Comparison of ENCODE assay signal across 16 cellular contexts in genomic region chr20:21251278-21251677, GRCh38. TPM values are rescaled to one million over a fixed set of nuclear protein-coding genes. Genes with fewer than 3 reads are reported as not detected.
DNase-seq lines count a peak whose midpoint lies in the region; ATAC-seq, FAIRE-seq and TF ChIP-seq lines count a peak whose summit lies in the region.
"Had no signal": no experiment of that assay in that cellular context is flagged by ENCODE, and none has a peak within 500 bp of the region (broad histone marks: within the 10 kb centered on the region; RNA-seq: fewer than 3 reads in every experiment).

No MANE protein-coding gene starts in this region.

- dilution Hi-C loops in keratinocyte (cut with MboI; ENCODE audit: extremely low pct_ligation_motif_present, low sequenced_read_pairs), result no loop called here

- no peak overlapping the region for H3K4me3 Mint-ChIP-seq in activated T-cell treated with anti-CD3 and anti-CD28 coated beads, Interleukin-2, amount 50 U/mL, for 4 hours
- H3K4me3 Mint-ChIP-seq: CD4-positive, CD25-positive, alpha-beta regulatory T cell had no signal

- peak; percentile 89 to 90 for ATAC-seq in activated T-cell treated with anti-CD3 and anti-CD28 coated beads, Interleukin-2, amount 50 U/mL, for 4 hours
- no peak for ATAC-seq in GM18867 (IDR thresholded peaks at IDR 0.05; ENCODE audit: unreplicated experiment)
- ATAC-seq: heart left ventricle, left colon, pancreas, Right ventricle myocardium inferior had no signal

- no peak overlapping the region for H3K4me2 ChIP-seq in keratinocyte (ENCODE audit: control insufficient read depth, extremely low read depth, insufficient read depth, low read depth, low read length)

- DNase-seq in stimulated activated CD4-positive, alpha-beta T cell treated with anti-CD3 and anti-CD28 coated beads, Interleukin-15, amount 100 ng/mL, for 48 hours (ENCODE audit: low read depth in 2 of 2), result peak; percentile 37 to 38
- DNase-seq in stimulated activated CD4-positive, alpha-beta T cell treated with anti-CD3 and anti-CD28 coated beads, Interleukin-4, amount 100 ng/mL, for 1 hour, result no peak
- no peak for DNase-seq in activated T-cell treated with anti-CD3 and anti-CD28 coated beads, Interleukin-2, amount 50 U/mL, for 4 hours
- peak; percentile 15 for DNase-seq in keratinocyte (ENCODE audit: low read depth, low spot score)
- DNase-seq in NCI-H510A (lab: John Stamatoyannopoulos, UW), result no peak
- no peak for DNase-seq in NCI-H2227 treated with DMSO at 0.1 percent for 48 hours (lab: John Stamatoyannopoulos, UW)
- DNase-seq: brain microvascular endothelial cell; CD4-positive, CD25-positive, alpha-beta regulatory T cell; heart left ventricle; left colon; NCI-H1436 treated with DMSO at 0.1 percent for 48 hours; NCI-H526 treated with DMSO at 0.1 percent for 48 hours; pancreas; stomach had no signal

- no peak overlapping the region for H2AFZ ChIP-seq in keratinocyte (ENCODE audit: control insufficient read depth, low read length)

- H3K36me3 ChIP-seq in keratinocyte (ENCODE audit: control insufficient read depth in 2 of 2, extremely low read depth in 1 of 2, insufficient read depth in 2 of 2, low read length in 2 of 2), result no peaks in the 10 kb centered on the region
- H3K36me3 ChIP-seq: brain microvascular endothelial cell, pancreas had no signal

- no peaks in the 10 kb centered on the region for H3K9me3 ChIP-seq in keratinocyte (ENCODE audit: control insufficient read depth, low read depth, low read length)
- H3K9me3 ChIP-seq: pancreas, stomach had no signal

- H3K79me2 ChIP-seq in keratinocyte (ENCODE audit: control insufficient read depth, insufficient read depth, low read length), result no peaks in the 10 kb centered on the region

- no peaks in the 10 kb centered on the region for H3K9me1 ChIP-seq in keratinocyte (ENCODE audit: control insufficient read depth, extremely low read depth, insufficient read depth, low read length)

- H3K27me3 ChIP-seq in keratinocyte (ENCODE audit: control insufficient read depth, extremely low read depth, insufficient read depth, low read length), result no peaks in the 10 kb centered on the region
- H3K27me3 ChIP-seq: brain microvascular endothelial cell, heart left ventricle, pancreas, stomach had no signal

- TF ChIP-seq CTCF in keratinocyte (optimal IDR thresholded peaks at IDR 0.05 in 1 of 3, IDR thresholded peaks at IDR 0.05 in 1 of 3, conservative IDR thresholded peaks at IDR 0.05 in 1 of 3; ENCODE audit: extremely low read depth in 1 of 3, insufficient read depth in 2 of 3, low read length in 3 of 3), result no peak

- H3K9ac ChIP-seq in keratinocyte (ENCODE audit: control insufficient read depth, extremely low read depth, insufficient read depth, low read length), result no peak overlapping the region

- no peak overlapping the region for H3K4me3 ChIP-seq in keratinocyte (ENCODE audit: control insufficient read depth in 2 of 3, extremely low read depth in 1 of 3, insufficient read depth in 2 of 3, low read depth in 1 of 3, low read length in 3 of 3)
- H3K4me3 ChIP-seq: heart left ventricle, pancreas, stomach had no signal

- H3K4me1 Mint-ChIP-seq in activated T-cell treated with anti-CD3 and anti-CD28 coated beads, Interleukin-2, amount 50 U/mL, for 4 hours (ENCODE audit: low read depth), result peaks cover 6% of the 10 kb centered on the region
- H3K4me1 Mint-ChIP-seq: CD4-positive, CD25-positive, alpha-beta regulatory T cell had no signal

- H4K20me1 ChIP-seq in keratinocyte (ENCODE audit: control insufficient read depth, extremely low read depth, insufficient read depth, low read length), result no peaks in the 10 kb centered on the region

- H3K9me3 Mint-ChIP-seq in activated T-cell treated with anti-CD3 and anti-CD28 coated beads, Interleukin-2, amount 50 U/mL, for 4 hours, result no peaks in the 10 kb centered on the region
- H3K9me3 Mint-ChIP-seq: CD4-positive, CD25-positive, alpha-beta regulatory T cell had no signal

- H3K27me3 Mint-ChIP-seq in activated T-cell treated with anti-CD3 and anti-CD28 coated beads, Interleukin-2, amount 50 U/mL, for 4 hours (ENCODE audit: low read depth), result peaks cover 2% of the 10 kb centered on the region

- H3K27ac ChIP-seq in keratinocyte (ENCODE audit: control insufficient read depth, insufficient read depth, low read length), result no peak overlapping the region
- H3K27ac ChIP-seq: brain microvascular endothelial cell, heart left ventricle, pancreas, stomach had no signal

- FAIRE-seq in keratinocyte (lab: Jason Lieb, UNC), result peak; percentile 26
- FAIRE-seq: pancreas had no signal

- peaks cover 3% of the 10 kb centered on the region for H3K4me1 ChIP-seq in keratinocyte (ENCODE audit: control insufficient read depth, extremely low read depth, insufficient read depth, low read length)
- H3K4me1 ChIP-seq: heart left ventricle, pancreas, stomach had no signal

- H3K36me3 Mint-ChIP-seq in activated T-cell treated with anti-CD3 and anti-CD28 coated beads, Interleukin-2, amount 50 U/mL, for 4 hours (ENCODE audit: insufficient read depth), result peaks cover 4% of the 10 kb centered on the region

RNA-seq across cellular contexts. Expression of gene XRN2, which starts 51.9 kb away (rescaled TPM):
- 100 to 1,000 TPM in 2 of 3 donors, 10 to 100 TPM in 1; 96.9 to 109 (median 107) TPM for total RNA-seq in activated T-cell treated with anti-CD3 and anti-CD28 coated beads, Interleukin-2, amount 50 U/mL, for 4 hours
- 57.5 to 85.8 TPM (median 70.9 TPM) in 3 replicates for polyA plus RNA-seq in keratinocyte
- 20.5 TPM for polyA plus RNA-seq in keratinocyte (2011; ENCODE audit: low read depth)
- polyA plus RNA-seq in keratinocyte (2011; cell fraction: cytosol; rRNA removed), result 50.2 and 78.3 TPM in 2 replicates
- 54.1 and 68.6 TPM in 2 replicates for polyA plus RNA-seq in keratinocyte (2011; cell fraction: nucleus; rRNA removed)
- 24.5 and 58.1 TPM in 2 replicates for polyA plus RNA-seq in keratinocyte (2012; ENCODE audit: low replicate concordance)
- polyA minus RNA-seq in keratinocyte, result 15.6 to 58.3 TPM (median 29.1 TPM) in 3 replicates
- polyA minus RNA-seq in keratinocyte (2011; cell fraction: cytosol; rRNA and poly(A)+ RNA removed), result 35.5 TPM
- 26.5 and 46.5 TPM in 2 replicates for polyA minus RNA-seq in keratinocyte (2011; cell fraction: nucleus; rRNA and poly(A)+ RNA removed)

Comparison
In these comparisons a context has a peak if more than half of its experiments do, and no peak if none do; other contexts are left out.
1. DNase-seq: peak in stimulated activated CD4-positive, alpha-beta T cell treated with anti-CD3 and anti-CD28 coated beads, Interleukin-15, amount 100 ng/mL, for 48 hours (2 of 2) and keratinocyte (single experiment); none in stimulated activated CD4-positive, alpha-beta T cell treated with anti-CD3 and anti-CD28 coated beads, Interleukin-4, amount 100 ng/mL, for 1 hour (single experiment), activated T-cell treated with anti-CD3 and anti-CD28 coated beads, Interleukin-2, amount 50 U/mL, for 4 hours (single experiment), NCI-H510A (single experiment) and NCI-H2227 treated with DMSO at 0.1 percent for 48 hours (single experiment).